Comparison of ENCODE assay signal across 9 cellular contexts in genomic region chr10:34254596-34254995, GRCh38.
DNase-seq lines count a peak whose midpoint lies in the region; ATAC-seq and TF ChIP-seq lines count a peak whose summit lies in the region.
"Had no signal": no experiment of that assay in that cellular context is flagged by ENCODE, and none has a peak within 500 bp of the region (broad histone marks: within the 10 kb centered on the region; RNA-seq: fewer than 3 reads in every experiment).

No MANE protein-coding gene starts in this region.

- H3K4me1 ChIP-seq in RWPE2 (ENCODE audit: insufficient read depth, poor library complexity, severe bottlenecking) (peaks cover 17% of the 10 kb centered on the region), left lung (no peaks in the 10 kb centered on the region)

- no peaks in the 10 kb centered on the region for H3K27me3 ChIP-seq in RWPE2 (ENCODE audit: insufficient read depth, poor library complexity, severe bottlenecking)
- no peaks in the 10 kb centered on the region for H3K27me3 ChIP-seq in left lung

- intact Hi-C loops in left lung (cut with DNase I): no loop called here

- H3K4me3 ChIP-seq in RWPE2 (ENCODE audit: severe bottlenecking) (no peak overlapping the region), left lung (no peak overlapping the region)
- H3K4me3 ChIP-seq: thoracic aorta had no signal

- H3K36me3 ChIP-seq in RWPE2 (ENCODE audit: low read depth) (no peaks in the 10 kb centered on the region), left lung (no peaks in the 10 kb centered on the region)
- H3K36me3 ChIP-seq: thoracic aorta had no signal

- H3K9me3 ChIP-seq in RWPE2 (ENCODE audit: severe bottlenecking) (no peaks in the 10 kb centered on the region), left lung (no peaks in the 10 kb centered on the region)
- H3K9me3 ChIP-seq: thoracic aorta had no signal

- ATAC-seq in GM18520 (IDR thresholded peaks at IDR 0.05; ENCODE audit: unreplicated experiment) (peak; percentile 59), HG02885 (IDR thresholded peaks at IDR 0.05; ENCODE audit: poor library complexity, unreplicated experiment) (peak; percentile 56), RWPE2 (ENCODE audit: low read depth) (peak; percentile 96), left lung (peak; percentile 16)

- TF ChIP-seq CTCF in RWPE2 (IDR thresholded peaks at IDR 0.05; ENCODE audit: poor library complexity, severe bottlenecking) (no peak), left lung (IDR thresholded peaks at IDR 0.05) (no peak)

- DNase-seq in RWPE2 (ENCODE audit: low spot score) (peak; percentile 78), left lung (no peak), pons (ENCODE audit: low spot score) (no peak), GM19238 (ENCODE audit: insufficient read length, low spot score) (no peak), OCI-M2 (lab: John Stamatoyannopoulos, UW; ENCODE audit: unreplicated experiment) (no peak), NCI-H1930 (lab: John Stamatoyannopoulos, UW) (no peak)

- H3K27ac ChIP-seq in RWPE2 (ENCODE audit: poor library complexity, severe bottlenecking) (peak overlapping the region; percentile 82), left lung (no peak overlapping the region)
- H3K27ac ChIP-seq: thoracic aorta had no signal

Comparison
In these comparisons a context has a peak if more than half of its experiments do, and no peak if none do; other contexts are left out.
1. ATAC-seq: peak in every context shown above with its lines; median percentile 96 in RWPE2; 59 in GM18520; 56 in HG02885; 16 in left lung.